8 cellular contexts compared by ENCODE assay signal in the genomic region with DNA sequence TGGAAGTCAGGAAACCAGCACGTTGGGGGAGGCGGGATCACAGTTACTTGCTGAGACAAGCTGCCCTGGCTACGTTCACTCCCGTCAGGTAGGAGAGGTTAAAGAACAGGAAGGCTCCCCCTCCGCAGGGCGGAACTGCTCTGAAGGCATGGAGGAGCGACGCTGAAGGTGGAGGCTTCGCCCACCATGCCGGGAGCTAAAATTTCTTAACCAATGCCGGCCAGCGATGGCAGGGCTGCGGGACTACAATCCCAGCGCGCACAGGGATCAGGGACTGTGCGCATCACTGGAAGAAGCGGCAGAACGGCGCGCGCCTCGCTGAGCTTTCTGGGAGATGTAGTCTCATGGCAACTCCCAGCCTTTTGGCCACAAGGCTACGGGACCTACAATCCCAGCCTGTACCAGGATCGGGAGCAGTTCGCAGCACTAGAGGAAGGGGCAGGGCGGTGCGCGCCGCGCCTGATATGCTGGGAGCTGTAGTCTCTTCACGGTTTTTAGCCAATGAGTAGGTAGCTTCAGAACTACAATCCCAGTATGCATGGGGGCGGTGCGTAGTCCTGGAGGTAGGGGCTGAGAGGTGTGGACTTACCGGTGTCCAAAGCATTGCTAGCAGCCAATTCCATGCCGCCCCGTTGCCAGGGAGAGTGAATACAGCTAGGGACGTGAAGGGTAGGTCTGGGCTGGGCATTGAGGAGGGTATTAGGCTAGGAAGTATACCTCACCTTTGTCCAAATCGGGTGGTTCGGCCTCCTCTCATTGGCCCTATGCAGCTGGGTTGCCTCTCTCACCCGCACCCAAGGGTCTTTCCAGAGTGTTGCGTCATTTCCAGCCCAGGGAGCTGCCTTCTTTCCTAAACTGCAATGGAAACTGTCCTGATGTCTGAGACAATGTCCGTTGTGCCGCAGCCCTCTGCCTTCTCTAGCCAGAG. TPM values are rescaled to one million over a fixed set of nuclear protein-coding genes. Genes with fewer than 3 reads are reported as not detected.
A peak's percentile ranks its signal among the peaks of the same experiment; 100 is the strongest.
DNase-seq lines count a peak whose midpoint lies in the region; ATAC-seq, FAIRE-seq and TF ChIP-seq lines count a peak whose summit lies in the region.

No MANE protein-coding gene starts in this region.

- TF ChIP-seq RAD21 in neural cell (conservative IDR thresholded peaks at IDR 0.05) = no peak

- H3K36me3 ChIP-seq in BE2C = no peaks in the 10 kb centered on the region
- H3K36me3 ChIP-seq in neural cell (ENCODE audit: insufficient read depth, low read length) = no peaks in the 10 kb centered on the region

- peaks cover 6% of the 10 kb centered on the region for H3K36me3 Mint-ChIP-seq in stimulated activated naive CD8-positive, alpha-beta T cell treated with anti-CD3 and anti-CD28 coated beads, Interleukin-15, Interleukin-2, amounts not matched to agents 100 ng/mL and 50 ng/mL, for 24 hours (ENCODE audit: low read depth)

- H3K9me2 ChIP-seq in neural cell (ENCODE audit: insufficient read depth, low read length) = no peaks in the 10 kb centered on the region

- no peak for TF ChIP-seq CTCF in BE2C (IDR thresholded peaks at IDR 0.05; ENCODE audit: low read depth, low read length)
- no peak for TF ChIP-seq CTCF in HL-60 (IDR thresholded peaks at IDR 0.05; ENCODE audit: insufficient read depth, low read length)
- TF ChIP-seq CTCF in foreskin keratinocyte (conservative IDR thresholded peaks at IDR 0.05) = no peak
- TF ChIP-seq CTCF in neural cell (IDR thresholded peaks at IDR 0.05; ENCODE audit: poor library complexity, severe bottlenecking) = peak; percentile 60

- H3K27me3 Mint-ChIP-seq in stimulated activated naive CD8-positive, alpha-beta T cell treated with anti-CD3 and anti-CD28 coated beads, Interleukin-15, Interleukin-2, amounts not matched to agents 100 ng/mL and 50 ng/mL, for 24 hours = no peaks in the 10 kb centered on the region

- DNase-seq in BE2C (peak; percentile 95), HL-60 (ENCODE audit: low read depth in 1 of 2, low spot score in 1 of 2) (peak; percentile 25 to 94), RCC 7860 (ENCODE audit: low spot score) (peak; percentile 83), activated gamma-delta T cell treated with Interleukin-2 at 50 U/mL for 16 hours (peak; percentile 48), foreskin keratinocyte (peak; percentile 98 to 99)

- H3K4me3 ChIP-seq in BE2C (ENCODE audit: low read depth, low read length) (peak overlapping the region; percentile 89), HL-60 (replicated peaks; ENCODE audit: insufficient read depth, low read length) (peak overlapping the region; percentile 51), neural cell (ENCODE audit: low read length) (peak overlapping the region; percentile 71)

- H3K4me2 ChIP-seq in neural cell (ENCODE audit: low read length) = peak overlapping the region; percentile 63

- H3F3A ChIP-seq in neural cell (ENCODE audit: insufficient read depth, low read length, poor library complexity, severe bottlenecking) = no peaks in the 10 kb centered on the region

- peaks cover 13% of the 10 kb centered on the region for H3K4me1 Mint-ChIP-seq in stimulated activated naive CD8-positive, alpha-beta T cell treated with anti-CD3 and anti-CD28 coated beads, Interleukin-15, Interleukin-2, amounts not matched to agents 100 ng/mL and 50 ng/mL, for 24 hours (ENCODE audit: low read depth)

- H3K27me3 ChIP-seq in BE2C = no peaks in the 10 kb centered on the region
- no peaks in the 10 kb centered on the region for H3K27me3 ChIP-seq in HL-60 (ENCODE audit: insufficient read depth, poor library complexity, severe bottlenecking)
- H3K27me3 ChIP-seq in foreskin keratinocyte = no peaks in the 10 kb centered on the region
- no peaks in the 10 kb centered on the region for H3K27me3 ChIP-seq in neural cell (ENCODE audit: insufficient read depth, low read depth, low read length)

- peak; percentile 98 for ATAC-seq in GM19397 (IDR thresholded peaks at IDR 0.05; ENCODE audit: unreplicated experiment)
- peak; percentile 98 for ATAC-seq in foreskin keratinocyte

- H3K27ac ChIP-seq in HL-60 (replicated peaks) (peak overlapping the region; percentile 56), foreskin keratinocyte (peak overlapping the region; percentile 63), neural cell (ENCODE audit: low read length) (peak overlapping the region; percentile 71)

- H3K27ac Mint-ChIP-seq in stimulated activated naive CD8-positive, alpha-beta T cell treated with anti-CD3 and anti-CD28 coated beads, Interleukin-15, Interleukin-2, amounts not matched to agents 100 ng/mL and 50 ng/mL, for 24 hours = peak overlapping the region; percentile 84

- H3K9me3 Mint-ChIP-seq in stimulated activated naive CD8-positive, alpha-beta T cell treated with anti-CD3 and anti-CD28 coated beads, Interleukin-15, Interleukin-2, amounts not matched to agents 100 ng/mL and 50 ng/mL, for 24 hours = peaks cover 16% of the 10 kb centered on the region

- peak overlapping the region; percentile 91 for H3K4me3 Mint-ChIP-seq in stimulated activated naive CD8-positive, alpha-beta T cell treated with anti-CD3 and anti-CD28 coated beads, Interleukin-15, Interleukin-2, amounts not matched to agents 100 ng/mL and 50 ng/mL, for 24 hours

- TF ChIP-seq EP300 in neural cell (conservative IDR thresholded peaks at IDR 0.05; ENCODE audit: poor library complexity, severe bottlenecking) = peak; percentile 13

- no peaks in the 10 kb centered on the region for H4K20me1 ChIP-seq in neural cell (ENCODE audit: insufficient read depth)

- H3K4me1 ChIP-seq in BE2C = no peaks in the 10 kb centered on the region
- H3K4me1 ChIP-seq in foreskin keratinocyte = no peaks in the 10 kb centered on the region

- H3K79me2 ChIP-seq in neural cell (replicated peaks; ENCODE audit: insufficient read depth, low read length) = no peaks in the 10 kb centered on the region

- H2AFZ ChIP-seq in neural cell (ENCODE audit: low read depth, low read length) = peak overlapping the region; percentile 81

- H3K9ac ChIP-seq in neural cell (ENCODE audit: low read length) = peak overlapping the region; percentile 75

- H3K9me3 ChIP-seq in BE2C (no peaks in the 10 kb centered on the region), neural cell (ENCODE audit: low read length) (no peaks in the 10 kb centered on the region)

- peak; percentile 75 for FAIRE-seq in RCC 7860 (lab: Jason Lieb, UNC)

TF ChIP-seq in neural cell, 6 proteins besides CTCF, POLR2A, EP300 and RAD21:
- TF ChIP-seq TAF1 (IDR thresholded peaks at IDR 0.05; ENCODE audit: low read depth) (no peak), MXI1 (conservative IDR thresholded peaks at IDR 0.05; ENCODE audit: poor library complexity, severe bottlenecking) (peak; percentile 78), POLR2AphosphoS5 (IDR thresholded peaks at IDR 0.05) (peak; percentile 68), SMC3 (conservative IDR thresholded peaks at IDR 0.05; ENCODE audit: poor library complexity) (peak; percentile 31), EZH2 (IDR thresholded peaks at IDR 0.05; ENCODE audit: borderline replicate concordance, insufficient read depth, low read length, poor library complexity, severe bottlenecking) (no peak)
- TF ChIP-seq, protein P1, sequence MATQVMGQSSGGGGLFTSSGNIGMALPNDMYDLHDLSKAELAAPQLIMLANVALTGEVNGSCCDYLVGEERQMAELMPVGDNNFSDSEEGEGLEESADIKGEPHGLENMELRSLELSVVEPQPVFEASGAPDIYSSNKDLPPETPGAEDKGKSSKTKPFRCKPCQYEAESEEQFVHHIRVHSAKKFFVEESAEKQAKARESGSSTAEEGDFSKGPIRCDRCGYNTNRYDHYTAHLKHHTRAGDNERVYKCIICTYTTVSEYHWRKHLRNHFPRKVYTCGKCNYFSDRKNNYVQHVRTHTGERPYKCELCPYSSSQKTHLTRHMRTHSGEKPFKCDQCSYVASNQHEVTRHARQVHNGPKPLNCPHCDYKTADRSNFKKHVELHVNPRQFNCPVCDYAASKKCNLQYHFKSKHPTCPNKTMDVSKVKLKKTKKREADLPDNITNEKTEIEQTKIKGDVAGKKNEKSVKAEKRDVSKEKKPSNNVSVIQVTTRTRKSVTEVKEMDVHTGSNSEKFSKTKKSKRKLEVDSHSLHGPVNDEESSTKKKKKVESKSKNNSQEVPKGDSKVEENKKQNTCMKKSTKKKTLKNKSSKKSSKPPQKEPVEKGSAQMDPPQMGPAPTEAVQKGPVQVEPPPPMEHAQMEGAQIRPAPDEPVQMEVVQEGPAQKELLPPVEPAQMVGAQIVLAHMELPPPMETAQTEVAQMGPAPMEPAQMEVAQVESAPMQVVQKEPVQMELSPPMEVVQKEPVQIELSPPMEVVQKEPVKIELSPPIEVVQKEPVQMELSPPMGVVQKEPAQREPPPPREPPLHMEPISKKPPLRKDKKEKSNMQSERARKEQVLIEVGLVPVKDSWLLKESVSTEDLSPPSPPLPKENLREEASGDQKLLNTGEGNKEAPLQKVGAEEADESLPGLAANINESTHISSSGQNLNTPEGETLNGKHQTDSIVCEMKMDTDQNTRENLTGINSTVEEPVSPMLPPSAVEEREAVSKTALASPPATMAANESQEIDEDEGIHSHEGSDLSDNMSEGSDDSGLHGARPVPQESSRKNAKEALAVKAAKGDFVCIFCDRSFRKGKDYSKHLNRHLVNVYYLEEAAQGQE (IDR thresholded peaks at IDR 0.05; ENCODE audit: borderline replicate concordance) = no peak

RNA-seq across cellular contexts. Expression of a gene that starts 12.8 kb away (rescaled TPM):
- 1.4 TPM for polyA plus RNA-seq in BE2C (2012; ENCODE audit: insufficient read depth, insufficient read length, low read depth)
- 2.9 and 3.1 TPM in 2 replicates for total RNA-seq in foreskin keratinocyte
- polyA plus RNA-seq in foreskin keratinocyte (1.9 and 3.5 TPM in 2 replicates), neural cell (52.2 and 57.1 TPM in 2 replicates)
- 44.8 and 56.8 TPM in 2 replicates for polyA minus RNA-seq in neural cell

RNA-seq across cellular contexts. Expression of a gene that starts 25.7 kb away (rescaled TPM):
- 2.8 TPM for polyA plus RNA-seq in BE2C (2012; ENCODE audit: insufficient read depth, insufficient read length, low read depth)
- total RNA-seq in foreskin keratinocyte = 6.1 and 7.4 TPM in 2 replicates
- polyA plus RNA-seq in foreskin keratinocyte (2.5 and 4.0 TPM in 2 replicates), neural cell (0.37 and 3.1 TPM in 2 replicates)
- 3.9 and 5.7 TPM in 2 replicates for polyA minus RNA-seq in neural cell

Comparison
In these comparisons a context has a peak if more than half of its experiments do, and no peak if none do; other contexts are left out.
1. Peak in every context shown above with its lines: DNase-seq, ATAC-seq, H3K4me3 ChIP-seq and H3K27ac ChIP-seq.
2. DNase-seq: peak in every context shown above with its lines; median percentile 98 in foreskin keratinocyte; 95 in BE2C; 83 in RCC 7860; 60 in HL-60; 48 in activated gamma-delta T cell treated with Interleukin-2 at 50 U/mL for 16 hours.
3. RNA of a gene that starts 12.8 kb away (polyA plus RNA-seq): 52.2 to 57.1 TPM in neural cell; 1.9 to 3.5 TPM in foreskin keratinocyte; every median in the first group is over 10 times any median in the second.